Comparison of ENCODE assay signal across 12 cellular contexts in the genomic region with DNA sequence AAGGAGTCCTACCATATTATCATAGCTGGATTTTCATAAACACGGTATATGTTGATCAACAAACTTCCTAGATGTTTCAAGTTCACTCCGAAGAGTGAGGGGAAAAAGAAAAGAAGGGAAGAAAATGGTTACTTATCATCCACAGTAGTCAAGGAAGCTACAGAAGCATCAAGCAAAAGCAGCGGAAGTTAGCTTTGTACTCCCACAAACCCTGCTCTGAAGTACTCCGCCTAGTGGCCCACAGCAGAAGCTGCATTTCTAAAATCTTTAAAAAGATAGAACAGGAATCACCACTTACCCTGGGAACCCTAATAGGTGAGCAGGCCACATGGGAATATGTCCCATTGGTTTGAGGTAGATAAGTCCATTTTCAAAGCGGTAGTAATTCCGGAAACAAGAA.
DNase-seq lines count a peak whose midpoint lies in the region; ATAC-seq and TF ChIP-seq lines count a peak whose summit lies in the region.
"Had no signal": no experiment of that assay in that cellular context is flagged by ENCODE, and none has a peak within 500 bp of the region (broad histone marks: within the 10 kb centered on the region; RNA-seq: fewer than 3 reads in every experiment).

No MANE protein-coding gene starts in this region.

- peaks cover 11% of the 10 kb centered on the region for H3K27me3 ChIP-seq in WERI-Rb-1 (ENCODE audit: insufficient read depth, low read depth, severe bottlenecking)

- H3K4me3 ChIP-seq in AG10803 (ENCODE audit: low read length) (no peak overlapping the region), WERI-Rb-1 (ENCODE audit: low read depth, low read length) (no peak overlapping the region)

- DNase-seq in AG10803 (ENCODE audit: low read depth) (no peak), GM20000 (ENCODE audit: low spot score) (no peak), WERI-Rb-1 (no peak), iPS-NIHi11 (ENCODE audit: low spot score) (peak; percentile 11), medulla oblongata (ENCODE audit: extremely low spot score) (no peak)
- DNase-seq in activated naive CD4-positive, alpha-beta T cell treated with anti-CD3 and anti-CD28 coated beads, Interleukin-2, amount 10 ng/mL, durations not matched to agents 7 days and 5 days, result no peak
- DNase-seq in stimulated activated effector memory CD8-positive, alpha-beta T cell treated with anti-CD3 and anti-CD28 coated beads, Interleukin-12 subunit alpha, Interleukin-12 subunit beta, amount 100 ng/mL, for 72 hours (ENCODE audit: low spot score in 2 of 2), result no peak
- DNase-seq: COR-L47, NCI-H187 treated with DMSO at 0.1 percent for 48 hours had no signal

- ATAC-seq in stimulated activated effector memory CD8-positive, alpha-beta T cell treated with anti-CD3 and anti-CD28 coated beads, Interleukin-12 subunit alpha, Interleukin-12 subunit beta, amount 100 ng/mL, for 72 hours, result no peak
- ATAC-seq in HG03457 (IDR thresholded peaks at IDR 0.05; ENCODE audit: unreplicated experiment), result no peak

- H3K27me3 Mint-ChIP-seq in activated naive CD4-positive, alpha-beta T cell treated with anti-CD3 and anti-CD28 coated beads, Interleukin-2, amount 10 ng/mL, durations not matched to agents 7 days and 5 days, result peaks cover 5% of the 10 kb centered on the region

- H3K27ac ChIP-seq in WERI-Rb-1, result no peak overlapping the region

- H3K27ac Mint-ChIP-seq in activated naive CD4-positive, alpha-beta T cell treated with anti-CD3 and anti-CD28 coated beads, Interleukin-2, amount 10 ng/mL, durations not matched to agents 7 days and 5 days, result no peak overlapping the region
- no peak overlapping the region for H3K27ac Mint-ChIP-seq in stimulated activated effector memory CD8-positive, alpha-beta T cell treated with anti-CD3 and anti-CD28 coated beads, Interleukin-12 subunit alpha, Interleukin-12 subunit beta, amount 100 ng/mL, for 72 hours
- H3K27ac Mint-ChIP-seq: activated T-helper 1 cell treated with anti-CD3 and anti-CD28 coated beads, Interleukin-12 subunit alpha, Interleukin-12 subunit beta, Interleukin-2, Interleukin-4 antibody, amounts not matched to agents 30 ng/mL and 10 ng/mL and 1 ng/mL, durations not matched to agents 14 hours and 24 hours and 36 hours; nephron had no signal

- no peaks in the 10 kb centered on the region for H3K9me3 Mint-ChIP-seq in activated naive CD4-positive, alpha-beta T cell treated with anti-CD3 and anti-CD28 coated beads, Interleukin-2, amount 10 ng/mL, durations not matched to agents 7 days and 5 days
- peaks cover 3% of the 10 kb centered on the region for H3K9me3 Mint-ChIP-seq in stimulated activated effector memory CD8-positive, alpha-beta T cell treated with anti-CD3 and anti-CD28 coated beads, Interleukin-12 subunit alpha, Interleukin-12 subunit beta, amount 100 ng/mL, for 72 hours

- H3K9me3 ChIP-seq in WERI-Rb-1 (ENCODE audit: severe bottlenecking), result peaks cover 4% of the 10 kb centered on the region

- H3K4me1 Mint-ChIP-seq in activated naive CD4-positive, alpha-beta T cell treated with anti-CD3 and anti-CD28 coated beads, Interleukin-2, amount 10 ng/mL, durations not matched to agents 7 days and 5 days, result no peaks in the 10 kb centered on the region
- H3K4me1 Mint-ChIP-seq in stimulated activated effector memory CD8-positive, alpha-beta T cell treated with anti-CD3 and anti-CD28 coated beads, Interleukin-12 subunit alpha, Interleukin-12 subunit beta, amount 100 ng/mL, for 72 hours, result no peaks in the 10 kb centered on the region
- H3K4me1 Mint-ChIP-seq: nephron had no signal

- H3K4me3 Mint-ChIP-seq in activated naive CD4-positive, alpha-beta T cell treated with anti-CD3 and anti-CD28 coated beads, Interleukin-2, amount 10 ng/mL, durations not matched to agents 7 days and 5 days, result no peak overlapping the region
- H3K4me3 Mint-ChIP-seq in stimulated activated effector memory CD8-positive, alpha-beta T cell treated with anti-CD3 and anti-CD28 coated beads, Interleukin-12 subunit alpha, Interleukin-12 subunit beta, amount 100 ng/mL, for 72 hours, result no peak overlapping the region
- H3K4me3 Mint-ChIP-seq: activated T-helper 1 cell treated with anti-CD3 and anti-CD28 coated beads, Interleukin-12 subunit alpha, Interleukin-12 subunit beta, Interleukin-2, Interleukin-4 antibody, amounts not matched to agents 30 ng/mL and 10 ng/mL and 1 ng/mL, durations not matched to agents 14 hours and 24 hours and 36 hours; nephron had no signal

- peak; percentile 56 for TF ChIP-seq CTCF in AG10803 (conservative IDR thresholded peaks at IDR 0.05; ENCODE audit: low read length)
- TF ChIP-seq CTCF in GM20000 (IDR thresholded peaks at IDR 0.05; ENCODE audit: extremely low read depth, missing control alignments), result peak; percentile 24
- TF ChIP-seq CTCF in WERI-Rb-1 (IDR thresholded peaks at IDR 0.05; ENCODE audit: low read depth, low read length), result peak; percentile 71

- CTCF ChIA-PET in activated naive CD4-positive, alpha-beta T cell treated with anti-CD3 and anti-CD28 coated beads, Interleukin-2, amount 10 ng/mL, durations not matched to agents 7 days and 5 days (lab: Charles Lee), result interaction anchor here (0.6 to 1.1 kb wide), 2 partner anchors 9 to 11 kb away, joined by 3 read pairs; no protein-coding TSS in a partner anchor

- no peaks in the 10 kb centered on the region for H3K36me3 ChIP-seq in WERI-Rb-1

- no peaks in the 10 kb centered on the region for H3K36me3 Mint-ChIP-seq in activated naive CD4-positive, alpha-beta T cell treated with anti-CD3 and anti-CD28 coated beads, Interleukin-2, amount 10 ng/mL, durations not matched to agents 7 days and 5 days
- H3K36me3 Mint-ChIP-seq in stimulated activated effector memory CD8-positive, alpha-beta T cell treated with anti-CD3 and anti-CD28 coated beads, Interleukin-12 subunit alpha, Interleukin-12 subunit beta, amount 100 ng/mL, for 72 hours, result no peaks in the 10 kb centered on the region
